14 cellular contexts compared by ENCODE assay signal in the genomic region with DNA sequence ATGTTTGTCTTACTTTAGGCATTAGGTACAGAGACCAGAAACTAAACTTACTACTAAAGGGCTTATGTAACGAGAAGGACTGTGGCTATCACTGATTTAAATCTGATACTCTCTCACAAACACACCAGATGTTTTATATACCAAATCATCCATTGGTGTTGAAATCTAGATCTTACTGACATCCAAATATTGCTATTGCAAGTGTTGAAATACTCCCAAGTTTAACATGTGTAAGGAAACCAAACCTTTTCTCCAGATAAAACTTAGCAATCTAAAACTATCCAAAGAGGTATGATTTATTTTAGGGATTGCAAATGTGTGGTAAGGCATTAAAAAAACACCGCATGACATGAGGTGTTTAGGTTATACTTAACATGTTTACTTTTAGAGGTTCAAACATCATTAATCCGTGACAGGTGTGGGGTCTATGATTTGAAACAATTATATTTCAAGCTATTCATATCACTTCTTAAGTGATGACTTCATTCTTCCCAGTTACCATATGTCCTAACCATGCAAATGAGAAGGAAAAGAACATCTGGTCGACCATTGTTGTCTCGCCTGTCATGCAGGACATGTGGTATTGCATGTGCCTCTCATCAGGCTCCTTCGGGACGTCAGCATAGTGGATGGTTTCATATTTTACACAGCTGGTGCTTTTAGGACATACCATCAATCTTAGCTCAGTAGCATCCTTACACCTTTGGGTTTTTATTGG.
DNase-seq lines count a peak whose midpoint lies in the region; ATAC-seq and TF ChIP-seq lines count a peak whose summit lies in the region.
"Had no signal": no experiment of that assay in that cellular context is flagged by ENCODE, and none has a peak within 500 bp of the region (broad histone marks: within the 10 kb centered on the region; RNA-seq: fewer than 3 reads in every experiment).

No MANE protein-coding gene starts in this region.

- H2AFZ ChIP-seq in MM.1S (ENCODE audit: low read length) = no peak overlapping the region

- H3K4me3 ChIP-seq in MM.1S (ENCODE audit: low read length) (no peak overlapping the region), lower lobe of right lung (no peak overlapping the region)
- H3K4me3 ChIP-seq: SK-N-MC, smooth muscle cell had no signal

- H3K4me3 Mint-ChIP-seq in activated CD4-positive, alpha-beta memory T cell treated with anti-CD3 and anti-CD28 coated beads, Interleukin-2, amount 10 ng/mL, durations not matched to agents 7 days and 5 days = no peak overlapping the region

- H3K4me1 ChIP-seq in MM.1S (ENCODE audit: low read length) (peaks cover 12% of the 10 kb centered on the region), lower lobe of right lung (no peaks in the 10 kb centered on the region)

- intact Hi-C loops in lower lobe of right lung (cut with DNase I) = no loop called here

- no peaks in the 10 kb centered on the region for H3K9me3 ChIP-seq in MM.1S (replicated peaks; ENCODE audit: insufficient read depth, low read length)
- no peaks in the 10 kb centered on the region for H3K9me3 ChIP-seq in lower lobe of right lung

- H3K36me3 ChIP-seq in MM.1S (replicated peaks; ENCODE audit: insufficient read depth, low read length) = no peaks in the 10 kb centered on the region
- H3K36me3 ChIP-seq in lower lobe of right lung = no peaks in the 10 kb centered on the region
- H3K36me3 ChIP-seq: brain microvascular endothelial cell had no signal

- H3K27ac ChIP-seq in MM.1S (ENCODE audit: low read length) (peak overlapping the region; percentile 31; the same call in 1 of the 2 replicates), lower lobe of right lung (no peak overlapping the region)
- H3K27ac ChIP-seq: brain microvascular endothelial cell, SK-N-MC had no signal

- CTCF ChIA-PET in activated CD4-positive, alpha-beta memory T cell treated with anti-CD3 and anti-CD28 coated beads, Interleukin-2, amount 10 ng/mL, durations not matched to agents 7 days and 5 days (lab: Charles Lee) = interaction anchor here (0.8 kb wide), 1 partner anchor 28 kb away, joined by 3 read pairs; no protein-coding TSS in a partner anchor

- DNase-seq in MM.1S (peak; percentile 48), inferior parietal cortex (ENCODE audit: extremely low spot score) (peak; percentile 44), Ammon's horn (ENCODE audit: low spot score) (no peak), NCI-H187 treated with DMSO at 0.1 percent for 48 hours (lab: John Stamatoyannopoulos, UW) (no peak), lower lobe of right lung (no peak)
- no peak for DNase-seq in activated CD4-positive, alpha-beta memory T cell treated with anti-CD3 and anti-CD28 coated beads, Interleukin-2, amount 10 ng/mL, durations not matched to agents 7 days and 5 days
- DNase-seq: brain microvascular endothelial cell; foreskin melanocyte; NCI-H1092; stimulated activated naive CD4-positive, alpha-beta T cell treated with Interleukin-2 at 50 U/mL for 16 hours had no signal

- POLR2A ChIA-PET in activated CD4-positive, alpha-beta memory T cell treated with anti-CD3 and anti-CD28 coated beads, Interleukin-2, amount 10 ng/mL, durations not matched to agents 7 days and 5 days (lab: Charles Lee) = no interaction called here

- H3F3A ChIP-seq in MM.1S (ENCODE audit: insufficient read depth, low read length) = no peaks in the 10 kb centered on the region

- ATAC-seq in GM18858 (IDR thresholded peaks at IDR 0.05; ENCODE audit: unreplicated experiment) (peak; percentile 83), HG02588 (IDR thresholded peaks at IDR 0.05; ENCODE audit: unreplicated experiment) (peak; percentile 61), lower lobe of right lung (no peak)

- no peaks in the 10 kb centered on the region for H3K27me3 ChIP-seq in MM.1S (replicated peaks; ENCODE audit: insufficient read depth, low read length)
- no peaks in the 10 kb centered on the region for H3K27me3 ChIP-seq in lower lobe of right lung (ENCODE audit: low read depth)
- H3K27me3 ChIP-seq: brain microvascular endothelial cell had no signal

- no peaks in the 10 kb centered on the region for H3K9me2 ChIP-seq in MM.1S (replicated peaks; ENCODE audit: insufficient read depth, low read length)

- no peak overlapping the region for H3K9ac ChIP-seq in MM.1S (ENCODE audit: low read length)

- TF ChIP-seq CTCF in MM.1S (IDR thresholded peaks at IDR 0.05; ENCODE audit: low read length) (no peak), lower lobe of right lung (IDR thresholded peaks at IDR 0.05) (no peak)

- no peaks in the 10 kb centered on the region for H4K20me1 ChIP-seq in MM.1S (ENCODE audit: insufficient read depth, low read length)

- no peaks in the 10 kb centered on the region for H3K79me2 ChIP-seq in MM.1S (ENCODE audit: low read length)

- H3K27ac Mint-ChIP-seq in activated CD4-positive, alpha-beta memory T cell treated with anti-CD3 and anti-CD28 coated beads, Interleukin-2, amount 10 ng/mL, durations not matched to agents 7 days and 5 days = no peak overlapping the region

- peaks cover 3% of the 10 kb centered on the region for H3K36me3 Mint-ChIP-seq in activated CD4-positive, alpha-beta memory T cell treated with anti-CD3 and anti-CD28 coated beads, Interleukin-2, amount 10 ng/mL, durations not matched to agents 7 days and 5 days (ENCODE audit: low read depth)

- peaks cover 4% of the 10 kb centered on the region for H3K4me1 Mint-ChIP-seq in activated CD4-positive, alpha-beta memory T cell treated with anti-CD3 and anti-CD28 coated beads, Interleukin-2, amount 10 ng/mL, durations not matched to agents 7 days and 5 days

- H3K27me3 Mint-ChIP-seq in activated CD4-positive, alpha-beta memory T cell treated with anti-CD3 and anti-CD28 coated beads, Interleukin-2, amount 10 ng/mL, durations not matched to agents 7 days and 5 days = peaks cover 18% of the 10 kb centered on the region

- no peak overlapping the region for H3K4me2 ChIP-seq in MM.1S (ENCODE audit: low read depth, low read length)
- H3K4me2 ChIP-seq: smooth muscle cell had no signal

- peaks cover 5% of the 10 kb centered on the region for H3K9me3 Mint-ChIP-seq in activated CD4-positive, alpha-beta memory T cell treated with anti-CD3 and anti-CD28 coated beads, Interleukin-2, amount 10 ng/mL, durations not matched to agents 7 days and 5 days

Comparison
In these comparisons a context has a peak if more than half of its experiments do, and no peak if none do; other contexts are left out.
1. ATAC-seq: peak in GM18858 (single experiment) and HG02588 (single experiment); none in lower lobe of right lung (0 of 2).
2. DNase-seq: peak in MM.1S (single experiment) and inferior parietal cortex (single experiment); none in Ammon's horn (single experiment), NCI-H187 treated with DMSO at 0.1 percent for 48 hours (single experiment), activated CD4-positive, alpha-beta memory T cell treated with anti-CD3 and anti-CD28 coated beads, Interleukin-2, amount 10 ng/mL, durations not matched to agents 7 days and 5 days (single experiment) and lower lobe of right lung (single experiment).